1 cellular context compared by ENCODE assay signal in the genomic region with DNA sequence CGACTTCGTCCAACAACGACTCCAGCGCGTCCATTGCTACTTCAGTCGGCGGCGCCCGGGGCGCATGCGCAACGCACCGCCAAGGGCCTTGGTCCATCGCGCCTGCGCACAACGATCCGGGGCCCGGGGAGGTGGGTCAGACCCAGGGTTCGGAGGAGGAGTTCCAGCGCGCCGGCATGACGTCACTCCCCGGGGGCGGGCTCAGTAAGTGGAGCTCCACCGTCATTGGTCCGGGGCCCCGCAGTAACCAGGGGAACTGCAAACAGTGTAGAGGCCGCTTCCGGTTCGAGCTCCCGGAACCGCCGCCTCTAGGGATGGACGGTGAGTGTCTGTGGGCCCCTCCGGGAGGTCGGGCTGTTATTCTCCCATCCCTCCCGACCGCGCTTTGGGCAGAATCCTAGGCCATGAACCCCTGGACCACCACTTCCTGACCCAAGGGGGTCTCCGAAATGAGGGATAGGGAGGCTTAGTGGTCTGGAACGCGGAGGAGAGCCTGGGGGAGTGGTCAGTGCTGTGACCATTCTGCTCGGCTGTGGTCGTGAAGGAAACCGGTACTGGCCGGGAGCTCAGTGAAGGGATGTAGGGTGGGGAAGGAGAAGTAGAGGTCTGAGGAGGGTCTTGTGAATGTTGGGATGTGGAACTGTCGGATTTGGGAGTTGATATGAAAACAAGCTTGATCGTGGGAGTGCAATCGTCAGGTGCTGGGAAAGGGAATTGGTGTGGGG.
A peak's percentile ranks its signal among the peaks of the same experiment; 100 is the strongest.
TF ChIP-seq lines count a peak whose summit lies in the region.

A gene with protein sequence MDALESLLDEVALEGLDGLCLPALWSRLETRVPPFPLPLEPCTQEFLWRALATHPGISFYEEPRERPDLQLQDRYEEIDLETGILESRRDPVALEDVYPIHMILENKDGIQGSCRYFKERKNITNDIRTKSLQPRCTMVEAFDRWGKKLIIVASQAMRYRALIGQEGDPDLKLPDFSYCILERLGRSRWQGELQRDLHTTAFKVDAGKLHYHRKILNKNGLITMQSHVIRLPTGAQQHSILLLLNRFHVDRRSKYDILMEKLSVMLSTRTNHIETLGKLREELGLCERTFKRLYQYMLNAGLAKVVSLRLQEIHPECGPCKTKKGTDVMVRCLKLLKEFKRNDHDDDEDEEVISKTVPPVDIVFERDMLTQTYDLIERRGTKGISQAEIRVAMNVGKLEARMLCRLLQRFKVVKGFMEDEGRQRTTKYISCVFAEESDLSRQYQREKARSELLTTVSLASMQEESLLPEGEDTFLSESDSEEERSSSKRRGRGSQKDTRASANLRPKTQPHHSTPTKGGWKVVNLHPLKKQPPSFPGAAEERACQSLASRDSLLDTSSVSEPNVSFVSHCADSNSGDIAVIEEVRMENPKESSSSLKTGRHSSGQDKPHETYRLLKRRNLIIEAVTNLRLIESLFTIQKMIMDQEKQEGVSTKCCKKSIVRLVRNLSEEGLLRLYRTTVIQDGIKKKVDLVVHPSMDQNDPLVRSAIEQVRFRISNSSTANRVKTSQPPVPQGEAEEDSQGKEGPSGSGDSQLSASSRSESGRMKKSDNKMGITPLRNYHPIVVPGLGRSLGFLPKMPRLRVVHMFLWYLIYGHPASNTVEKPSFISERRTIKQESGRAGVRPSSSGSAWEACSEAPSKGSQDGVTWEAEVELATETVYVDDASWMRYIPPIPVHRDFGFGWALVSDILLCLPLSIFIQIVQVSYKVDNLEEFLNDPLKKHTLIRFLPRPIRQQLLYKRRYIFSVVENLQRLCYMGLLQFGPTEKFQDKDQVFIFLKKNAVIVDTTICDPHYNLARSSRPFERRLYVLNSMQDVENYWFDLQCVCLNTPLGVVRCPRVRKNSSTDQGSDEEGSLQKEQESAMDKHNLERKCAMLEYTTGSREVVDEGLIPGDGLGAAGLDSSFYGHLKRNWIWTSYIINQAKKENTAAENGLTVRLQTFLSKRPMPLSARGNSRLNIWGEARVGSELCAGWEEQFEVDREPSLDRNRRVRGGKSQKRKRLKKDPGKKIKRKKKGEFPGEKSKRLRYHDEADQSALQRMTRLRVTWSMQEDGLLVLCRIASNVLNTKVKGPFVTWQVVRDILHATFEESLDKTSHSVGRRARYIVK (N-terminal part only) (minus strand): TSS at position 57 of the 725 bp plus-strand sequence. CDS start 23 bp downstream, at position 34.
TSS of gene KATNIP (plus strand) at position 288 of the 725 bp plus-strand sequence. CDS start at position 315, 27 bp downstream.

TF ChIP-seq in HepG2, 621 proteins besides CTCF, POLR2A, EP300 and RAD21 (continued from another document and continues in another):
- TF ChIP-seq THAP9 (CRISPR knock-in tag; IDR thresholded peaks at IDR 0.05; ENCODE audit: borderline replicate concordance): peak; percentile 72; the same call in 1 of the 2 replicates
- TF ChIP-seq JARID2 (CRISPR knock-in tag; IDR thresholded peaks at IDR 0.05; ENCODE audit: insufficient replicate concordance): peak; percentile 40
- no peak for TF ChIP-seq CENPT (CRISPR knock-in tag; IDR thresholded peaks at IDR 0.05; ENCODE audit: low read depth)
- TF ChIP-seq ZFX (CRISPR knock-in tag; IDR thresholded peaks at IDR 0.05; ENCODE audit: low read depth): peak; percentile 84
- TF ChIP-seq, protein P1, sequence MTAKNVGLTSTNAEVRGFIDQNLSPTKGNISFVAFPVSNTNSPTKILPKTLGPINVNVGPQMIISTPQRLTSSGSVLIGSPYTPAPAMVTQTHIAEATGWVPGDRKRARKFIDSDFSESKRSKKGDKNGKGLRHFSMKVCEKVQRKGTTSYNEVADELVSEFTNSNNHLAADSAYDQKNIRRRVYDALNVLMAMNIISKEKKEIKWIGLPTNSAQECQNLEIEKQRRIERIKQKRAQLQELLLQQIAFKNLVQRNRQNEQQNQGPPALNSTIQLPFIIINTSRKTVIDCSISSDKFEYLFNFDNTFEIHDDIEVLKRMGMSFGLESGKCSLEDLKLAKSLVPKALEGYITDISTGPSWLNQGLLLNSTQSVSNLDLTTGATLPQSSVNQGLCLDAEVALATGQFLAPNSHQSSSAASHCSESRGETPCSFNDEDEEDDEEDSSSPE (CRISPR knock-in tag; IDR thresholded peaks at IDR 0.05): peak; percentile 71; the same call in 1 of the 2 replicates
- TF ChIP-seq YEATS2 (CRISPR knock-in tag; IDR thresholded peaks at IDR 0.05; ENCODE audit: borderline replicate concordance): peak; percentile 72; the same call in 1 of the 2 replicates
- no peak for TF ChIP-seq EED (CRISPR knock-in tag; IDR thresholded peaks at IDR 0.05)
- 0 out of 2 replicates have a peak, but pooled peaks have one; percentile 38 for TF ChIP-seq ZNF337 (CRISPR knock-in tag; IDR thresholded peaks at IDR 0.05; ENCODE audit: borderline replicate concordance, low read depth)
- no peak for TF ChIP-seq NFATC3 (CRISPR knock-in tag; IDR thresholded peaks at IDR 0.05)
- no peak for TF ChIP-seq NFAT5 (CRISPR knock-in tag; IDR thresholded peaks at IDR 0.05)
- TF ChIP-seq ZNF280B (CRISPR knock-in tag; IDR thresholded peaks at IDR 0.05; ENCODE audit: borderline replicate concordance): peak; percentile 69; the same call in 1 of the 2 replicates
- TF ChIP-seq POGZ (CRISPR knock-in tag; IDR thresholded peaks at IDR 0.05): peak; percentile 10; the same call in 1 of the 2 replicates
- TF ChIP-seq ZNF546 (CRISPR knock-in tag; conservative IDR thresholded peaks at IDR 0.05): peak; percentile 79; the same call in 1 of the 2 replicates
- TF ChIP-seq SNAPC4 (CRISPR knock-in tag; IDR thresholded peaks at IDR 0.05): no peak
- TF ChIP-seq ZNF451 (CRISPR knock-in tag; IDR thresholded peaks at IDR 0.05): peak; percentile 62
- TF ChIP-seq ARID2 (CRISPR knock-in tag; IDR thresholded peaks at IDR 0.05; ENCODE audit: borderline replicate concordance): no peak
- no peak for TF ChIP-seq STAT5B (CRISPR knock-in tag; IDR thresholded peaks at IDR 0.05)
- TF ChIP-seq MYNN (CRISPR knock-in tag; IDR thresholded peaks at IDR 0.05; ENCODE audit: low read depth): no peak
